Comparison of ENCODE assay signal across 34 cellular contexts in the genomic region with DNA sequence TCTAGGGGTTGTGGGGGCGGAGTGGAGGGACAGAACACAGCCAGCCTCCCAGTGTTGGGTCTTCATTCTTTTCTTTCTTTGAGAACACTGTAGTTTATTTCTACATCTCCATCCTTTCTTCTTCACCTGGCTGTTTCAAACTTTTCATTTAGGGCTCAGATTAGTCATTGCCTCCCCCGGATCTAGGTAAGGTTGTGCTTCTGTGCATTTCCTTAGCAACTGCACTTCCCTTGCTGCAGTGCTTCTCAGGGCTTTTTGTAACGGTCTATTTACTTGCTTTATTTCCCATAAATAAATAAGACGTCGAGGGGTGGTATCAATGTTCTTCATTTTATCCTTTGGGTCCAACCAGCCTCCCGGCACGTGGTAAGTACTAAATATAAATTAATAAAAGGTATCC. TPM values are rescaled to one million over a fixed set of nuclear protein-coding genes. Genes with fewer than 3 reads are reported as not detected.
"Had no signal": no experiment of that assay in that cellular context is flagged by ENCODE, and none has a peak within 500 bp of the region (broad histone marks: within the 10 kb centered on the region; RNA-seq: fewer than 3 reads in every experiment).

No MANE protein-coding gene starts in this region.

- DNase-seq: Karpas-422, Kasumi-1, MG63, MM.1S, MV-4-11, NCI-H1048, NCI-H1092, NCI-H1092 treated with DMSO at 0.1 percent for 48 hours, NCI-H1105, NCI-H1105 treated with DMSO at 0.1 percent for 48 hours, NCI-H1417 treated with DMSO at 0.1 percent for 48 hours, NCI-H1436, NCI-H1436 treated with DMSO at 0.1 percent for 48 hours, NCI-H146, NCI-H1694, NCI-H1694 treated with DMSO at 0.1 percent for 48 hours, NCI-H187, NCI-H187 treated with DMSO at 0.1 percent for 48 hours, NCI-H1930, NCI-H2029, NCI-H2029 treated with DMSO at 0.1 percent for 48 hours, NCI-H2081 treated with DMSO at 0.1 percent for 48 hours, NCI-H2107, NCI-H2171, NCI-H2171 treated with DMSO at 0.1 percent for 48 hours, NCI-H2227 treated with DMSO at 0.1 percent for 48 hours, NCI-H226, NCI-H345, NCI-H446, NCI-H446 treated with DMSO at 0.1 percent for 48 hours, NCI-H510A, NCI-H510A treated with DMSO at 0.1 percent for 48 hours, NCI-H524 had no signal

RNA-seq across cellular contexts. Expression of gene ADGRL3, which starts 31.3 kb away (rescaled TPM):
- total RNA-seq: M059J had no signal
